In genomic region chr6:116392158-116393032, GRCh38 we compare ENCODE assay signal across 10 cellular contexts. TPM values are rescaled to one million over a fixed set of nuclear protein-coding genes. Genes with fewer than 3 reads are reported as not detected.
DNase-seq lines count a peak whose midpoint lies in the region; ATAC-seq, FAIRE-seq and TF ChIP-seq lines count a peak whose summit lies in the region.
"Had no signal": no experiment of that assay in that cellular context is flagged by ENCODE, and none has a peak within 500 bp of the region (broad histone marks: within the 10 kb centered on the region; RNA-seq: fewer than 3 reads in every experiment).

No MANE protein-coding gene starts in this region.

- H3K4me3 Mint-ChIP-seq in astrocyte (ENCODE audit: unreplicated experiment) (peak overlapping the region; percentile 42), naive B cell (peak overlapping the region; percentile 3 to 86 (median 48))

- no peak overlapping the region for H4K5ac ChIP-seq in mesendoderm (ENCODE audit: low read length)

- peaks cover 8% of the 10 kb centered on the region for H4K20me1 ChIP-seq in astrocyte (ENCODE audit: insufficient read depth, low read length)

- H3K9me3 Mint-ChIP-seq in astrocyte (ENCODE audit: unreplicated experiment) (no peaks in the 10 kb centered on the region), naive B cell (no peaks in the 10 kb centered on the region)

- H3K79me2 ChIP-seq in astrocyte (ENCODE audit: insufficient read depth, low read length): peaks cover 89% of the 10 kb centered on the region
- H3K79me2 ChIP-seq in mesendoderm (ENCODE audit: control insufficient read depth, insufficient read depth, low read length): peaks cover 25% of the 10 kb centered on the region

- FAIRE-seq in astrocyte (lab: Jason Lieb, UNC): no peak
- FAIRE-seq: pancreas had no signal

- no peak overlapping the region for H3K18ac ChIP-seq in mesendoderm (ENCODE audit: low read length)

- peaks cover 55% of the 10 kb centered on the region for H3K4me1 Mint-ChIP-seq in astrocyte (ENCODE audit: low read depth, unreplicated experiment)
- peaks cover 54 to 79% (median 72%) of the 10 kb centered on the region in 3 donors for H3K4me1 Mint-ChIP-seq in naive B cell

- H3K56ac ChIP-seq in mesendoderm (ENCODE audit: low read length): no peak overlapping the region

- H3K36me3 Mint-ChIP-seq in astrocyte (ENCODE audit: low read depth, unreplicated experiment) (peaks cover 11% of the 10 kb centered on the region), naive B cell (no peaks in the 10 kb centered on the region)

- peaks cover 45% of the 10 kb centered on the region for H3K4me1 ChIP-seq in astrocyte (ENCODE audit: insufficient read depth, low read length)
- no peaks in the 10 kb centered on the region for H3K4me1 ChIP-seq in prostate gland (replicated peaks)
- H3K4me1 ChIP-seq in mesendoderm (ENCODE audit: control insufficient read depth, low read depth, low read length): no peaks in the 10 kb centered on the region

- ATAC-seq in naive B cell (ENCODE audit: low read depth in 2 of 2) (peak; percentile 62 to 77), HG02623 (IDR thresholded peaks at IDR 0.05; ENCODE audit: unreplicated experiment) (no peak)

- no peak overlapping the region for H2BK5ac ChIP-seq in mesendoderm (ENCODE audit: low read length)

- H3K27me3 Mint-ChIP-seq in astrocyte (ENCODE audit: low read depth, unreplicated experiment) (no peaks in the 10 kb centered on the region), naive B cell (no peaks in the 10 kb centered on the region)

- no peak overlapping the region for H3K4ac ChIP-seq in mesendoderm (ENCODE audit: low read depth, low read length)

- H3K36me3 ChIP-seq in astrocyte (ENCODE audit: insufficient read depth, low read length) (no peaks in the 10 kb centered on the region), prostate gland (no peaks in the 10 kb centered on the region), mesendoderm (ENCODE audit: control insufficient read depth, insufficient read depth, low read length) (no peaks in the 10 kb centered on the region)
- H3K36me3 ChIP-seq: pancreas had no signal

- H2AK5ac ChIP-seq in mesendoderm (ENCODE audit: low read length): no peak overlapping the region

- no peak overlapping the region for H3K9ac ChIP-seq in astrocyte (ENCODE audit: low read length)
- no peak overlapping the region for H3K9ac ChIP-seq in mesendoderm (ENCODE audit: low read length)

- no peak overlapping the region for H2AFZ ChIP-seq in astrocyte (ENCODE audit: low read depth, low read length)

- H3K27me3 ChIP-seq in astrocyte (ENCODE audit: insufficient read depth, low read length): no peaks in the 10 kb centered on the region
- no peaks in the 10 kb centered on the region for H3K27me3 ChIP-seq in prostate gland (replicated peaks; ENCODE audit: insufficient read depth)
- H3K27me3 ChIP-seq in mesendoderm (ENCODE audit: insufficient read depth, low read length, poor library complexity): no peaks in the 10 kb centered on the region
- H3K27me3 ChIP-seq: pancreas had no signal

- H3K79me1 ChIP-seq in mesendoderm (ENCODE audit: low read length): peaks cover 18% of the 10 kb centered on the region

- peak overlapping the region; percentile 49 for H3K4me2 ChIP-seq in astrocyte (ENCODE audit: low read length)
- no peak overlapping the region for H3K4me2 ChIP-seq in mesendoderm (ENCODE audit: low read length)

- peak overlapping the region; percentile 47 for H3K27ac Mint-ChIP-seq in astrocyte (ENCODE audit: unreplicated experiment)
- H3K27ac Mint-ChIP-seq in naive B cell: peak overlapping the region; percentile 24 to 97 (median 82)

- H2BK15ac ChIP-seq in mesendoderm (replicated peaks; ENCODE audit: low read depth): no peak overlapping the region

- no peak overlapping the region for H4K8ac ChIP-seq in mesendoderm (ENCODE audit: low read depth, low read length)

- H2BK120ac ChIP-seq in mesendoderm (ENCODE audit: low read depth, low read length): no peak overlapping the region

- WGBS in prostate gland: 88% methylated on average over 10 of the region's 10 CpGs
- WGBS in mesendoderm (ENCODE audit: extremely low coverage, insufficient coverage, low lambda C conversion rate): no CpG with 5 or more reads among the region's 10 CpGs

- H3K9me3 ChIP-seq in astrocyte (ENCODE audit: insufficient read depth, low read depth, low read length) (no peaks in the 10 kb centered on the region), prostate gland (no peaks in the 10 kb centered on the region)
- H3K9me3 ChIP-seq: pancreas had no signal

- DNase-seq in Jurkat, Clone E6-1 (ENCODE audit: low read depth, low spot score): peak; percentile 16
- DNase-seq in astrocyte (ENCODE audit: low read depth): peak; percentile 48
- DNase-seq in naive B cell: peak; percentile 25
- DNase-seq in SW480 (ENCODE audit: low spot score): no peak
- no peak for DNase-seq in prostate gland (ENCODE audit: low spot score)
- no peak for DNase-seq in mesendoderm
- DNase-seq: NCI-H1694, pancreas had no signal

- H3K4me3 ChIP-seq in GM08714 (ENCODE audit: low read length) (peak overlapping the region; percentile 56; the same call in 1 of the 2 replicates), astrocyte (ENCODE audit: insufficient read depth, low read depth, low read length) (no peak overlapping the region), prostate gland (no peak overlapping the region), mesendoderm (ENCODE audit: low read length) (no peak overlapping the region)
- no peak overlapping the region for H3K4me3 ChIP-seq in Jurkat, Clone E6-1 (ENCODE audit: low read length)
- H3K4me3 ChIP-seq: pancreas had no signal

- TF ChIP-seq CTCF in astrocyte (IDR thresholded peaks at IDR 0.05; ENCODE audit: insufficient read depth, low read depth, low read length) (no peak), prostate gland (IDR thresholded peaks at IDR 0.05) (no peak)

- no peak overlapping the region for H3K23ac ChIP-seq in mesendoderm (ENCODE audit: low read length)

- intact Hi-C loops in prostate gland (cut with DNase I): no loop called here

- H3K27ac ChIP-seq in astrocyte (ENCODE audit: low read depth, low read length): no peak overlapping the region
- no peak overlapping the region for H3K27ac ChIP-seq in prostate gland
- H3K27ac ChIP-seq in mesendoderm (ENCODE audit: low read depth, low read length): no peak overlapping the region

- TF ChIP-seq POLR2A in prostate gland (IDR thresholded peaks at IDR 0.05): no peak

RNA-seq across cellular contexts. Expression of gene DSE, which starts 21.6 kb away (rescaled TPM):
- polyA plus RNA-seq in Jurkat, Clone E6-1 (2012; ENCODE audit: insufficient read depth, insufficient read length): 3.0 TPM
- 83.2 and 83.7 TPM in 2 replicates for total RNA-seq in astrocyte
- polyA plus RNA-seq in naive B cell (ENCODE audit: low read depth in 6 of 6): 10 to 100 TPM in 5 of 6 donors, 1 to 10 TPM in 1; 6.9 to 28.5 (median 21.2) TPM
- total RNA-seq in prostate gland: 10 to 100 TPM; 15.8 to 36.5 TPM
- polyA plus RNA-seq in mesendoderm (2013, experiment 1 of 2): 24.8 TPM
- 25.2 TPM for polyA plus RNA-seq in mesendoderm (2013, experiment 2 of 2)

Comparison
In these comparisons a context has a peak if more than half of its experiments do, and no peak if none do; other contexts are left out.
1. DNase-seq: peak in Jurkat, Clone E6-1 (single experiment), astrocyte (single experiment) and naive B cell (single experiment); none in SW480 (single experiment), prostate gland (single experiment) and mesendoderm (single experiment).